ENCODE assay signal across 24 cellular contexts in genomic region chr18:28099237-28099636, GRCh38.
A peak's percentile ranks its signal among the peaks of the same experiment; 100 is the strongest.
DNase-seq lines count a peak whose midpoint lies in the region; ATAC-seq, FAIRE-seq and TF ChIP-seq lines count a peak whose summit lies in the region.
"Had no signal": no experiment of that assay in that cellular context is flagged by ENCODE, and none has a peak within 500 bp of the region (broad histone marks: within the 10 kb centered on the region; RNA-seq: fewer than 3 reads in every experiment).

No MANE protein-coding gene starts in this region.

- FAIRE-seq in HepG2 (lab: Jason Lieb, UNC), result no peak
- FAIRE-seq: A549, D721Med, GM12891, GM18507, H1 had no signal

- CTCF ChIA-PET in HepG2 (lab: Yijun Ruan, JAX; ENCODE audit: low intra/inter-chr PET ratio, low total read pairs), result no interaction called here

- H3K9ac ChIP-seq in HepG2 (ENCODE audit: insufficient read depth, low read depth, low read length), result no peak overlapping the region
- H3K9ac ChIP-seq: BLaER1 treated with 17β-estradiol and CSF1 and Interleukin-3, amounts not matched to agents 10 nM and 100 nM had no signal

- H3K27ac Mint-ChIP-seq in HFFc6, result peak overlapping the region; percentile 39; the same call in 1 of the 2 replicates
- H3K27ac Mint-ChIP-seq: CD14-positive monocyte; CD4-positive, alpha-beta T cell; CD8-positive, alpha-beta memory T cell had no signal

- H3K36me3 ChIP-seq in HepG2 (replicated peaks in 1 of 2; ENCODE audit: control insufficient read depth in 1 of 2, insufficient read depth in 2 of 2, low read length in 2 of 2), result peaks cover 0 to 1% of the 10 kb centered on the region in 2 experiments; a peak in 1 of 5 replicates
- H3K36me3 ChIP-seq in right lobe of liver, result no peaks in the 10 kb centered on the region
- H3K36me3 ChIP-seq: BE2C; BLaER1 treated with 17β-estradiol and CSF1 and Interleukin-3, amounts not matched to agents 10 nM and 100 nM had no signal

- no peaks in the 10 kb centered on the region for H3K9me3 Mint-ChIP-seq in HFFc6

- no peaks in the 10 kb centered on the region for H3K27me3 ChIP-seq in HepG2 (ENCODE audit: control insufficient read depth in 1 of 2, insufficient read depth in 2 of 2, low read length in 2 of 2)
- H3K27me3 ChIP-seq in right lobe of liver, result no peaks in the 10 kb centered on the region
- H3K27me3 ChIP-seq: BE2C; BLaER1 treated with 17β-estradiol and CSF1 and Interleukin-3, amounts not matched to agents 10 nM and 100 nM had no signal

- no peaks in the 10 kb centered on the region for H3K79me2 ChIP-seq in HepG2 (ENCODE audit: insufficient read depth, low read length)

- no peak for ATAC-seq in HepG2
- no peak for ATAC-seq in right lobe of liver
- no peak for ATAC-seq in GM19035 (IDR thresholded peaks at IDR 0.05; ENCODE audit: unreplicated experiment)
- ATAC-seq: A549 had no signal

- H3K4me3 ChIP-seq in HepG2 (replicated peaks in 1 of 3; ENCODE audit: insufficient read depth in 1 of 3, low read depth in 2 of 3, low read length in 3 of 3) (no peak overlapping the region), right lobe of liver (no peak overlapping the region)
- H3K4me3 ChIP-seq: A549; BLaER1 treated with 17β-estradiol and CSF1 and Interleukin-3, amounts not matched to agents 10 nM and 100 nM had no signal

- no peak for TF ChIP-seq CTCF in HepG2 (CRISPR knock-in tag; IDR thresholded peaks at IDR 0.05)
- no peak for TF ChIP-seq CTCF in right lobe of liver (IDR thresholded peaks at IDR 0.05)
- TF ChIP-seq CTCF in HFFc6 (IDR thresholded peaks at IDR 0.05), result no peak

- TF ChIP-seq EP300 in HepG2 (IDR thresholded peaks at IDR 0.05; ENCODE audit: low read depth in 2 of 2, low read length in 2 of 2), result no peak
- no peak for TF ChIP-seq EP300 in HepG2 (CRISPR knock-in tag; IDR thresholded peaks at IDR 0.05; ENCODE audit: borderline replicate concordance)

- no TSS peak for BruUV-seq in HepG2 (replicated peaks; lab: Mats Ljungman, UMichigan)

- no peak overlapping the region for H2AFZ ChIP-seq in HepG2 (ENCODE audit: low read length)

- H3K27me3 Mint-ChIP-seq in HFFc6 (ENCODE audit: insufficient read depth), result no peaks in the 10 kb centered on the region
- H3K27me3 Mint-ChIP-seq: CD4-positive, alpha-beta T cell; CD8-positive, alpha-beta memory T cell had no signal

- no peak overlapping the region for H3K4me2 ChIP-seq in HepG2 (ENCODE audit: low read depth, low read length)
- H3K4me2 ChIP-seq: A549; BLaER1 treated with 17β-estradiol and CSF1 and Interleukin-3, amounts not matched to agents 10 nM and 100 nM had no signal

- no peak overlapping the region for H3K27ac ChIP-seq in HepG2 (ENCODE audit: extremely low read length, insufficient read depth, low read length)
- no peak overlapping the region for H3K27ac ChIP-seq in right lobe of liver
- H3K27ac ChIP-seq: A549; BLaER1 treated with 17β-estradiol and CSF1 and Interleukin-3, amounts not matched to agents 10 nM and 100 nM had no signal

- intact Hi-C loops in HepG2 (cut with micrococcal nuclease; ENCODE audit: unreplicated experiment) (no loop called here), right lobe of liver (cut with DNase I) (no loop called here)

- TF ChIP-seq POLR2A in HepG2 (IDR thresholded peaks at IDR 0.05; ENCODE audit: insufficient read depth in 1 of 2, low read depth in 2 of 2, low read length in 2 of 2) (no peak), right lobe of liver (IDR thresholded peaks at IDR 0.05) (no peak)

- H3K36me3 Mint-ChIP-seq in HFFc6 (ENCODE audit: low read depth), result peaks cover 38% of the 10 kb centered on the region
- H3K36me3 Mint-ChIP-seq: CD14-positive monocyte; CD8-positive, alpha-beta memory T cell had no signal

- H3K4me1 ChIP-seq in HepG2 (ENCODE audit: insufficient read depth, low read length), result 0 out of 2 replicates have a peak, but pooled peaks cover under 1% of the 10 kb centered on the region
- H3K4me1 ChIP-seq in right lobe of liver, result peaks cover 0 to 8% (median 0%) of the 10 kb centered on the region in 4 donors
- H3K4me1 ChIP-seq: BE2C; BLaER1 treated with 17β-estradiol and CSF1 and Interleukin-3, amounts not matched to agents 10 nM and 100 nM had no signal

- no peak overlapping the region for H3K4me3 Mint-ChIP-seq in HFFc6
- H3K4me3 Mint-ChIP-seq: CD14-positive monocyte; CD4-positive, alpha-beta T cell; CD8-positive, alpha-beta memory T cell had no signal

- no peak for DNase-seq in HepG2 (ENCODE audit: low spot score)
- no peak for DNase-seq in right lobe of liver
- no peak for DNase-seq in HFFc6
- DNase-seq in kidney glomerular epithelial cell (lab: John Stamatoyannopoulos, UW), result peak; percentile 14
- no peak for DNase-seq in T-helper 1 cell
- DNase-seq: 8988T; ACHN; AML-193; BE2C; CD4-positive, alpha-beta T cell; CD8-positive, alpha-beta memory T cell; DMS 273 treated with DMSO at 0.1 percent for 48 hours; DMS79; GF-D8; H7; HCEC 1CT had no signal

- H3K9me3 ChIP-seq in HepG2 (ENCODE audit: low read length) (0 out of 2 replicates have a peak, but pooled peaks cover 6% of the 10 kb centered on the region), right lobe of liver (no peaks in the 10 kb centered on the region)
- H3K9me3 ChIP-seq: A549; BE2C; BLaER1 treated with 17β-estradiol and CSF1 and Interleukin-3, amounts not matched to agents 10 nM and 100 nM had no signal

- POLR2A ChIA-PET in HepG2 (lab: Yijun Ruan, JAX), result no interaction called here

- H4K20me1 ChIP-seq in HepG2 (ENCODE audit: insufficient read depth, low read length), result no peaks in the 10 kb centered on the region
- H4K20me1 ChIP-seq: BLaER1 treated with 17β-estradiol and CSF1 and Interleukin-3, amounts not matched to agents 10 nM and 100 nM had no signal

- TF ChIP-seq RAD21 in HepG2 (CRISPR knock-in tag; IDR thresholded peaks at IDR 0.05), result no peak

- in situ Hi-C loops in HepG2 (cut with HindIII; ENCODE audit: extremely low pct_ligation_motif_present, low pct_unique_long_range_greater_than_20kb), result no loop called here

- peaks cover 57% of the 10 kb centered on the region for H3K4me1 Mint-ChIP-seq in HFFc6 (ENCODE audit: low read depth)
- H3K4me1 Mint-ChIP-seq: CD14-positive monocyte; CD8-positive, alpha-beta memory T cell had no signal

TF ChIP-seq in HepG2, 621 proteins besides CTCF, POLR2A, EP300 and RAD21:
- TF ChIP-seq ZNF556 (CRISPR knock-in tag; IDR thresholded peaks at IDR 0.05; ENCODE audit: borderline replicate concordance) (no peak), HIC2 (CRISPR knock-in tag; IDR thresholded peaks at IDR 0.05; ENCODE audit: low read depth) (no peak), BCL6 (CRISPR knock-in tag; IDR thresholded peaks at IDR 0.05) (no peak), ATF7 (IDR thresholded peaks at IDR 0.05) (peak; percentile 75), ATF7 (CRISPR knock-in tag; IDR thresholded peaks at IDR 0.05) (no peak)
- TF ChIP-seq, protein P1, sequence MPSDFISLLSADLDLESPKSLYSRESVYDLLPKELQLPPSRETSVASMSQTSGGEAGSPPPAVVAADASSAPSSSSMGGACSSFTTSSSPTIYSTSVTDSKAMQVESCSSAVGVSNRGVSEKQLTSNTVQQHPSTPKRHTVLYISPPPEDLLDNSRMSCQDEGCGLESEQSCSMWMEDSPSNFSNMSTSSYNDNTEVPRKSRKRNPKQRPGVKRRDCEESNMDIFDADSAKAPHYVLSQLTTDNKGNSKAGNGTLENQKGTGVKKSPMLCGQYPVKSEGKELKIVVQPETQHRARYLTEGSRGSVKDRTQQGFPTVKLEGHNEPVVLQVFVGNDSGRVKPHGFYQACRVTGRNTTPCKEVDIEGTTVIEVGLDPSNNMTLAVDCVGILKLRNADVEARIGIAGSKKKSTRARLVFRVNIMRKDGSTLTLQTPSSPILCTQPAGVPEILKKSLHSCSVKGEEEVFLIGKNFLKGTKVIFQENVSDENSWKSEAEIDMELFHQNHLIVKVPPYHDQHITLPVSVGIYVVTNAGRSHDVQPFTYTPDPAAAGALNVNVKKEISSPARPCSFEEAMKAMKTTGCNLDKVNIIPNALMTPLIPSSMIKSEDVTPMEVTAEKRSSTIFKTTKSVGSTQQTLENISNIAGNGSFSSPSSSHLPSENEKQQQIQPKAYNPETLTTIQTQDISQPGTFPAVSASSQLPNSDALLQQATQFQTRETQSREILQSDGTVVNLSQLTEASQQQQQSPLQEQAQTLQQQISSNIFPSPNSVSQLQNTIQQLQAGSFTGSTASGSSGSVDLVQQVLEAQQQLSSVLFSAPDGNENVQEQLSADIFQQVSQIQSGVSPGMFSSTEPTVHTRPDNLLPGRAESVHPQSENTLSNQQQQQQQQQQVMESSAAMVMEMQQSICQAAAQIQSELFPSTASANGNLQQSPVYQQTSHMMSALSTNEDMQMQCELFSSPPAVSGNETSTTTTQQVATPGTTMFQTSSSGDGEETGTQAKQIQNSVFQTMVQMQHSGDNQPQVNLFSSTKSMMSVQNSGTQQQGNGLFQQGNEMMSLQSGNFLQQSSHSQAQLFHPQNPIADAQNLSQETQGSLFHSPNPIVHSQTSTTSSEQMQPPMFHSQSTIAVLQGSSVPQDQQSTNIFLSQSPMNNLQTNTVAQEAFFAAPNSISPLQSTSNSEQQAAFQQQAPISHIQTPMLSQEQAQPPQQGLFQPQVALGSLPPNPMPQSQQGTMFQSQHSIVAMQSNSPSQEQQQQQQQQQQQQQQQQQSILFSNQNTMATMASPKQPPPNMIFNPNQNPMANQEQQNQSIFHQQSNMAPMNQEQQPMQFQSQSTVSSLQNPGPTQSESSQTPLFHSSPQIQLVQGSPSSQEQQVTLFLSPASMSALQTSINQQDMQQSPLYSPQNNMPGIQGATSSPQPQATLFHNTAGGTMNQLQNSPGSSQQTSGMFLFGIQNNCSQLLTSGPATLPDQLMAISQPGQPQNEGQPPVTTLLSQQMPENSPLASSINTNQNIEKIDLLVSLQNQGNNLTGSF (CRISPR knock-in tag; IDR thresholded peaks at IDR 0.05), result no peak
TF ChIP-seq in HepG2: peak in this region for 1.
